ENCODE assay signal across 12 cellular contexts in genomic region chr15:68644088-68644904, GRCh38.
DNase-seq lines count a peak whose midpoint lies in the region; ATAC-seq and TF ChIP-seq lines count a peak whose summit lies in the region.
"Had no signal": no experiment of that assay in that cellular context is flagged by ENCODE, and none has a peak within 500 bp of the region (broad histone marks: within the 10 kb centered on the region; RNA-seq: fewer than 3 reads in every experiment).

No MANE protein-coding gene starts in this region.

- H3K79me2 ChIP-seq in mammary epithelial cell (ENCODE audit: insufficient read depth, low read length) = peaks cover 7% of the 10 kb centered on the region

- DNase-seq in AG08395 (ENCODE audit: low spot score) (peak; percentile 79), HCEC 1CT (peak; percentile 85), mammary epithelial cell (peak; percentile 62), kidney tubule cell (ENCODE audit: low spot score) (peak; percentile 66), T1000 (lab: John Stamatoyannopoulos, UW) (no peak), kidney glomerular epithelial cell (lab: John Stamatoyannopoulos, UW) (no peak)
- DNase-seq: effector memory CD8-positive, alpha-beta T cell; left lung; NCI-H748 treated with DMSO at 0.1 percent for 48 hours had no signal

- no TSS peak for BruUV-seq in mammary epithelial cell (replicated peaks; lab: Mats Ljungman, UMichigan)

- no peak overlapping the region for H3K4me2 ChIP-seq in mammary epithelial cell (ENCODE audit: insufficient read depth, low read depth, low read length)

- peak in 1 of 2 donors; percentile 8 for TF ChIP-seq CTCF in mammary epithelial cell (conservative IDR thresholded peaks at IDR 0.05 in 1 of 2, IDR thresholded peaks at IDR 0.05 in 1 of 2; ENCODE audit: extremely low read depth in 1 of 2, insufficient read depth in 1 of 2, low read depth in 1 of 2, low read length in 2 of 2)

- no peaks in the 10 kb centered on the region for H3K36me3 ChIP-seq in mammary epithelial cell (ENCODE audit: insufficient read depth, low read length)
- H3K36me3 ChIP-seq: left lung, right atrium auricular region had no signal

- no peak overlapping the region for H3K27ac ChIP-seq in mammary epithelial cell (ENCODE audit: insufficient read depth, low read depth, low read length)
- H3K27ac ChIP-seq: left lung had no signal

- no peak overlapping the region for H2AFZ ChIP-seq in mammary epithelial cell (ENCODE audit: low read depth, low read length)

- ATAC-seq in HG02588 (IDR thresholded peaks at IDR 0.05; ENCODE audit: unreplicated experiment) (no peak), HG03439 (IDR thresholded peaks at IDR 0.05; ENCODE audit: unreplicated experiment) (no peak)
- ATAC-seq: effector memory CD8-positive, alpha-beta T cell; left lung had no signal

- intact Hi-C loops in mammary epithelial cell (cut with micrococcal nuclease) = no loop called here

- peaks cover 48% of the 10 kb centered on the region for H3K4me1 ChIP-seq in mammary epithelial cell (ENCODE audit: insufficient read depth, low read length)
- H3K4me1 ChIP-seq: left lung had no signal

- no peak overlapping the region for H3K9ac ChIP-seq in mammary epithelial cell (ENCODE audit: insufficient read depth, low read length)

- no peaks in the 10 kb centered on the region for H3K9me3 ChIP-seq in mammary epithelial cell (replicated peaks; ENCODE audit: insufficient read depth, low read length)
- H3K9me3 ChIP-seq: left lung, right atrium auricular region had no signal

- CTCF ChIA-PET in mammary epithelial cell (lab: Charles Lee; ENCODE audit: low non-redundant PET) = no interaction called here

- WGBS in mammary epithelial cell (ENCODE audit: low coverage, missing lambda C conversion rate) = 81% methylated on average over 8 of the region's 8 CpGs

- no peak overlapping the region for H3K4me3 ChIP-seq in mammary epithelial cell (replicated peaks in 1 of 3; ENCODE audit: insufficient read depth in 1 of 3, low read depth in 2 of 3, low read length in 3 of 3)
- H3K4me3 ChIP-seq: left lung, right atrium auricular region had no signal

- no peaks in the 10 kb centered on the region for H3K27me3 ChIP-seq in mammary epithelial cell (ENCODE audit: insufficient read depth, low read length)
- H3K27me3 ChIP-seq: left lung, right atrium auricular region had no signal

- in situ Hi-C loops in mammary epithelial cell (cut with MboI; ENCODE audit: low sequenced_read_pairs in 2 of 2) = loop anchor here in 1 of 2 donors (10.0 kb wide), 1 partner anchor 59 kb away; no protein-coding TSS in a partner anchor

- no peaks in the 10 kb centered on the region for H4K20me1 ChIP-seq in mammary epithelial cell (ENCODE audit: insufficient read depth, low read length)

- dilution Hi-C loops in mammary epithelial cell (cut with HindIII; ENCODE audit: low sequenced_read_pairs) = no loop called here

Comparison
In these comparisons a context has a peak if more than half of its experiments do, and no peak if none do; other contexts are left out.
1. DNase-seq: peak in AG08395 (single experiment), HCEC 1CT (single experiment), mammary epithelial cell (single experiment) and kidney tubule cell (single experiment); none in T1000 (single experiment) and kidney glomerular epithelial cell (single experiment).